Comparison of ENCODE assay signal across 8 cellular contexts in genomic region chr10:690227-691161, GRCh38. TPM values are rescaled to one million over a fixed set of nuclear protein-coding genes. Genes with fewer than 3 reads are reported as not detected.
DNase-seq lines count a peak whose midpoint lies in the region; ATAC-seq and TF ChIP-seq lines count a peak whose summit lies in the region.

No MANE protein-coding gene starts in this region.

- no peaks in the 10 kb centered on the region for H3K9me3 Mint-ChIP-seq in T-helper 2 cell treated with Interferon-gamma antibody and Interleukin-4, amounts not matched to agents 5 μg/mL and 100 μg/mL, for 36 hours
- no peaks in the 10 kb centered on the region for H3K9me3 Mint-ChIP-seq in central memory CD8-positive, alpha-beta T cell

- H3K27ac ChIP-seq in mesendoderm (ENCODE audit: low read depth, low read length), result no peak overlapping the region
- H3K27ac ChIP-seq in thyroid gland, result peak overlapping the region in 2 of 3 donors; percentile 52 to 88

- no peak overlapping the region for H3K4ac ChIP-seq in mesendoderm (ENCODE audit: low read depth, low read length)

- peak overlapping the region; percentile 68 for H3K4me2 ChIP-seq in mesendoderm (ENCODE audit: low read length)

- no peak overlapping the region for H2BK120ac ChIP-seq in mesendoderm (ENCODE audit: low read depth, low read length)

- H3K36me3 ChIP-seq in mesendoderm (ENCODE audit: control insufficient read depth, insufficient read depth, low read length) (no peaks in the 10 kb centered on the region), thyroid gland (no peaks in the 10 kb centered on the region)

- no peak for DNase-seq in T-helper 2 cell treated with Interferon-gamma antibody and Interleukin-4, amounts not matched to agents 5 μg/mL and 100 μg/mL, for 36 hours (ENCODE audit: low spot score)
- DNase-seq in T-helper 2 cell (no peak), mesendoderm (no peak), thyroid gland (no peak), NCI-H2171 treated with DMSO at 0.1 percent for 48 hours (lab: John Stamatoyannopoulos, UW) (no peak), NCI-H2227 treated with DMSO at 0.1 percent for 48 hours (lab: John Stamatoyannopoulos, UW) (no peak)
- no peak for DNase-seq in central memory CD8-positive, alpha-beta T cell (ENCODE audit: low spot score in 2 of 2)

- H3K4me3 ChIP-seq in mesendoderm (ENCODE audit: low read length) (peak overlapping the region; percentile 5), thyroid gland (replicated peaks in 1 of 3) (peak overlapping the region in 1 of 3 donors; percentile 36)

- H3K27ac Mint-ChIP-seq in T-helper 2 cell treated with Interferon-gamma antibody and Interleukin-4, amounts not matched to agents 5 μg/mL and 100 μg/mL, for 36 hours, result no peak overlapping the region
- H3K27ac Mint-ChIP-seq in central memory CD8-positive, alpha-beta T cell (ENCODE audit: low read depth), result no peak overlapping the region

- H3K4me1 Mint-ChIP-seq in T-helper 2 cell treated with Interferon-gamma antibody and Interleukin-4, amounts not matched to agents 5 μg/mL and 100 μg/mL, for 36 hours (ENCODE audit: low read depth), result peaks cover 3% of the 10 kb centered on the region
- H3K4me1 Mint-ChIP-seq in central memory CD8-positive, alpha-beta T cell, result peaks cover 5% of the 10 kb centered on the region

- peak overlapping the region; percentile 63 for H3K9ac ChIP-seq in mesendoderm (ENCODE audit: low read length)

- H2BK5ac ChIP-seq in mesendoderm (ENCODE audit: low read length), result no peak overlapping the region

- no peaks in the 10 kb centered on the region for H3K27me3 ChIP-seq in mesendoderm (ENCODE audit: insufficient read depth, low read length, poor library complexity)
- no peaks in the 10 kb centered on the region for H3K27me3 ChIP-seq in thyroid gland

- no peak overlapping the region for H3K18ac ChIP-seq in mesendoderm (ENCODE audit: low read length)

- no peaks in the 10 kb centered on the region for H3K36me3 Mint-ChIP-seq in T-helper 2 cell treated with Interferon-gamma antibody and Interleukin-4, amounts not matched to agents 5 μg/mL and 100 μg/mL, for 36 hours (ENCODE audit: low read depth)
- H3K36me3 Mint-ChIP-seq in central memory CD8-positive, alpha-beta T cell (ENCODE audit: insufficient read depth), result no peaks in the 10 kb centered on the region

- no peaks in the 10 kb centered on the region for H3K79me2 ChIP-seq in mesendoderm (ENCODE audit: control insufficient read depth, insufficient read depth, low read length)

- peaks cover 8% of the 10 kb centered on the region for H3K79me1 ChIP-seq in mesendoderm (ENCODE audit: low read length)

- peak overlapping the region; percentile 58 for H3K4me3 Mint-ChIP-seq in T-helper 2 cell treated with Interferon-gamma antibody and Interleukin-4, amounts not matched to agents 5 μg/mL and 100 μg/mL, for 36 hours
- H3K4me3 Mint-ChIP-seq in central memory CD8-positive, alpha-beta T cell, result peak overlapping the region; percentile 32

- intact Hi-C loops in thyroid gland (cut with DNase I), result loop anchor here (10.0 kb wide), 1 partner anchor 244 kb away; the partner anchor contains the start of gene LARP4B

- peak overlapping the region; percentile 65 for H3K56ac ChIP-seq in mesendoderm (ENCODE audit: low read length)

- no peak overlapping the region for H2BK15ac ChIP-seq in mesendoderm (replicated peaks; ENCODE audit: low read depth)

- ATAC-seq in central memory CD8-positive, alpha-beta T cell (replicated peaks; ENCODE audit: extremely low read depth, poor library complexity, severe bottlenecking), result no peak
- ATAC-seq in HG03108 (IDR thresholded peaks at IDR 0.05; ENCODE audit: unreplicated experiment), result no peak

- H4K5ac ChIP-seq in mesendoderm (ENCODE audit: low read length), result no peak overlapping the region

- no peak for TF ChIP-seq POLR2A in thyroid gland (IDR thresholded peaks at IDR 0.05)

- H3K27me3 Mint-ChIP-seq in T-helper 2 cell treated with Interferon-gamma antibody and Interleukin-4, amounts not matched to agents 5 μg/mL and 100 μg/mL, for 36 hours (ENCODE audit: low read depth), result peaks cover 40% of the 10 kb centered on the region
- H3K27me3 Mint-ChIP-seq in central memory CD8-positive, alpha-beta T cell, result peaks cover 68% of the 10 kb centered on the region

- no peak overlapping the region for H4K8ac ChIP-seq in mesendoderm (ENCODE audit: low read depth, low read length)

- no peak for TF ChIP-seq CTCF in thyroid gland (IDR thresholded peaks at IDR 0.05)

- no CpG with 5 or more reads among the region's 38 CpGs for WGBS in mesendoderm (ENCODE audit: extremely low coverage, insufficient coverage, low lambda C conversion rate)
- WGBS in thyroid gland, 2 donors, result 72 to 76% methylated on average over 37 of the region's 38 CpGs

- H2AK5ac ChIP-seq in mesendoderm (ENCODE audit: low read length), result no peak overlapping the region

- H3K23ac ChIP-seq in mesendoderm (ENCODE audit: low read length), result no peak overlapping the region

- H3K9me3 ChIP-seq in thyroid gland, result no peaks in the 10 kb centered on the region

- H3K4me1 ChIP-seq in mesendoderm (ENCODE audit: control insufficient read depth, low read depth, low read length) (no peaks in the 10 kb centered on the region), thyroid gland (peaks cover 9 to 12% of the 10 kb centered on the region in 2 donors)

RNA-seq across cellular contexts. Expression of gene DIP2C, which starts 1.0 kb away (rescaled TPM):
- 2.6 TPM for polyA plus RNA-seq in mesendoderm (2013, experiment 1 of 2)
- polyA plus RNA-seq in mesendoderm (2013, experiment 2 of 2), result 2.7 TPM
- 10 to 100 TPM; 11.4 to 14.6 (median 12.3) TPM for total RNA-seq in thyroid gland
